In the genomic region with DNA sequence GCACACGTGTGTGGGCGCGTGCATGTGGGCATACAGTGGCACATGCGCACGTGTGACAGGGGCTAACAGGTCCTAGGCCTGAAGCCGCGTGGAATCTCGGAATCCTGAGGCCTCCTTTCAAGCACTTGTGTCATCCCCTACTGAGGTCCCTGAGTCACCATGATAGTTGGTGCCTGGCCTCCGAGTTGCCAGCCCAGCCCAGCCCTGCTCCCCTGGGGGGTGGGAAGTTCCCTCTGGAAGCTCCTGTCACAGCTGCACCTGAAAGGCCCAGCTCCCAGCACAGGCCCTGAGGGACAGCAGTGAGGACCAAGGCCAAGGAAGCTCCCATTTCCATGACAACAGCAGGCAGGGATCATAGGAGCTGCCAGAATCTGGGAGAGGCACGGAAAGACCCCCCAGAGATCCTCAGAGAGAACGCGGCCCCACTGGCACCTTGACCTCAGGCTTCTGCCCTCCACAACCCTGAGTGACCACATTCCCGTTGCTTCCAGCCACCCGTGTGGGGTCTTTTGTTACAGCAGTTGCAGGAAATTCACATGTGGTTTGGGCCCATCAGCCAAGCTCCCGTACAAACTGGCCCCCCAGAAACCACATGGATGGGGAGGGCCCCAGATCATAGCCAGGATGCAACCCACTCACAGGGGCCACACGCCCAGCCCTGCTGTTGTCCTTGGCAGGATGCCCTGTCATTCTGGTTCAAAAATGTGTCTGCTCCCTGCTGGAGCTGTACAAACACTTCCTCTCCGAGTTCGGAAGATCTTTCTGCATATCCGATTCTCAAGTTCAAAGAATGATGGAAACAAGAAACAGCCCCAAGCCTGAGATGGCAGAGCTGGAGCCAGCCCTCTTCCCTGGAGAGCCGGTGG, we compare ENCODE assay signal across 1 cellular context.
TF ChIP-seq lines count a peak whose summit lies in the region.

No MANE protein-coding gene starts in this region.

TF ChIP-seq in HCT116, 20 proteins besides CTCF, POLR2A, EP300 and RAD21 (continued from another document):
- TF ChIP-seq CEBPB (IDR thresholded peaks at IDR 0.05; ENCODE audit: low read depth) = no peak
- TF ChIP-seq, protein P1, sequence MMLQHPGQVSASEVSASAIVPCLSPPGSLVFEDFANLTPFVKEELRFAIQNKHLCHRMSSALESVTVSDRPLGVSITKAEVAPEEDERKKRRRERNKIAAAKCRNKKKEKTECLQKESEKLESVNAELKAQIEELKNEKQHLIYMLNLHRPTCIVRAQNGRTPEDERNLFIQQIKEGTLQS (IDR thresholded peaks at IDR 0.05) = no peak
- TF ChIP-seq, protein P2, sequence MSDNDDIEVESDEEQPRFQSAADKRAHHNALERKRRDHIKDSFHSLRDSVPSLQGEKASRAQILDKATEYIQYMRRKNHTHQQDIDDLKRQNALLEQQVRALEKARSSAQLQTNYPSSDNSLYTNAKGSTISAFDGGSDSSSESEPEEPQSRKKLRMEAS (IDR thresholded peaks at IDR 0.05) = no peak
